In genomic region chr5:59661939-59662615, GRCh38 we compare ENCODE assay signal across 1 cellular context.
A peak's percentile ranks its signal among the peaks of the same experiment; 100 is the strongest.
TF ChIP-seq lines count a peak whose summit lies in the region.

No MANE protein-coding gene starts in this region.

TF ChIP-seq in SK-N-SH, 30 proteins besides CTCF, POLR2A, EP300 and RAD21 (continued from another document):
- no peak for TF ChIP-seq REST (IDR thresholded peaks at IDR 0.05; ENCODE audit: low read depth, low read length)
- no peak for TF ChIP-seq SMC3 (IDR thresholded peaks at IDR 0.05; ENCODE audit: low read depth, low read length)
- peak; percentile 83 for TF ChIP-seq TCF12 (IDR thresholded peaks at IDR 0.05)
- 0 out of 2 replicates have a peak, but pooled peaks have one; percentile 43 for TF ChIP-seq SIN3A (IDR thresholded peaks at IDR 0.05; ENCODE audit: borderline replicate concordance, low read depth, low read length)
